19 cellular contexts compared by ENCODE assay signal in genomic region chr6:20178327-20178726, GRCh38.
"Had no signal": no experiment of that assay in that cellular context is flagged by ENCODE, and none has a peak within 500 bp of the region (broad histone marks: within the 10 kb centered on the region; RNA-seq: fewer than 3 reads in every experiment).

No MANE protein-coding gene starts in this region.

- DNase-seq: colonic mucosa; dermis blood vessel endothelial cell; foreskin keratinocyte; immature natural killer cell; left ventricle myocardium superior; mesendoderm; naive B cell; occipital lobe; pancreas; right cardiac atrium; stimulated activated CD4-positive, alpha-beta T cell treated with anti-CD3 and anti-CD28 coated beads, Interleukin-4, amount 100 ng/mL, for 1 hour; stimulated activated CD8-positive, alpha-beta memory T cell treated with anti-CD3 and anti-CD28 coated beads, Interleukin-4, amount 100 ng/mL, for 48 hours; stimulated activated naive CD8-positive, alpha-beta T cell treated with anti-CD3 and anti-CD28 coated beads, Interleukin-15, Interleukin-2, amounts not matched to agents 100 U/mL and 50 U/mL, for 24 hours; testis had no signal

- H3K4me3 ChIP-seq: colonic mucosa, lung, pancreas, smooth muscle cell, testis, tibial nerve had no signal

- H3K36me3 ChIP-seq: colonic mucosa, pancreas had no signal

- H3K27ac ChIP-seq: colonic mucosa, foreskin keratinocyte, pancreas, testis, tibial nerve had no signal

- H3K4me1 ChIP-seq: foreskin keratinocyte had no signal

- H3K27me3 ChIP-seq: colonic mucosa, foreskin keratinocyte, pancreas, testis, tibial nerve had no signal

- H3K4me2 ChIP-seq: smooth muscle cell had no signal

- H3K9me3 ChIP-seq: colonic mucosa, pancreas, testis, tibial nerve had no signal

- ATAC-seq: foreskin keratinocyte; left ventricle myocardium superior; pancreas; right cardiac atrium; stimulated activated effector memory CD8-positive, alpha-beta T cell treated with anti-CD3 and anti-CD28 coated beads, Interleukin-12 subunit alpha, Interleukin-12 subunit beta, amount 100 ng/mL, for 72 hours; stimulated activated naive CD8-positive, alpha-beta T cell treated with anti-CD3 and anti-CD28 coated beads, Interleukin-15, Interleukin-2, amounts not matched to agents 100 U/mL and 50 U/mL, for 24 hours had no signal

- FAIRE-seq: keratinocyte, pancreas had no signal
